In the genomic region with DNA sequence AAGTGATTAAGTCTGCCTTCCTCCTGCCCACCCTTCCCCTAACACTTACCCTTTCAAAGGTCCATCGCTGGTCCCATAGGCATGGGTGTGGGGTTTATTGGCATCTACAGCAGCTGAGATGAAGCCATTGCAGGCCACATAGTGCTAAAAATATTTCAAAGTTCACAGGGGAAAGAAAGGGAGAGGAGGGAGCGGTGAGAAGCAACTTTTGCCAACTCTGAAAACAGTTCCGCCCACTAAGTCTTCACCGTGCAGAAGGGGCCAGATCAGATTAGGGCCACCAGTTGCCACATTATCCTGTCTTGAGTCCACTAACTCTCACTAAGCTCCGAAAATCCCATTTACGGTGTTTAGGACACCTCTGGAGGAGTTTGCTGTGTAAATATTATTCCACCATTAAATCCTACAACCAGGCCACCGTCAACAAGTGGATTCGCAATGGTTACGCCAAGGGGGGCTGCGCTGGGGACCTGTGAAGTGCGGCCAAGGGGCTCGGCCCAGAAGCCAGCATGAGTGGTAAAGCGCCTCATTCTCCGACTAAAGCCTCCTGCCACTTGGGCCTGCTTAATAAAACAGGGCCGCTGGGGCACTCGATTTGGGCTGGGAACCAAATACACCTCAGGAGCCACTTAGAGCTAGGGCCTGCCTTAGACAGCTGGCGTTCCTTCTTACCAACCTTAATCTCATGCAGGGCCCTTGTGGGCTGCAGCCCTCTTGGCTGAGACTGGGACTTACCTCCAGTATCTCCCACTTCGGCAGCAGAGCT, we compare ENCODE assay signal across 15 cellular contexts.
DNase-seq lines count a peak whose midpoint lies in the region; ATAC-seq and TF ChIP-seq lines count a peak whose summit lies in the region.
"Had no signal": no experiment of that assay in that cellular context is flagged by ENCODE, and none has a peak within 500 bp of the region (broad histone marks: within the 10 kb centered on the region; RNA-seq: fewer than 3 reads in every experiment).

No MANE protein-coding gene starts in this region.

- 75 to 83% methylated on average over 14 to 18 of the region's 18 CpGs for WGBS in body of pancreas, 2 donors

- no peak overlapping the region for H3K4me2 ChIP-seq in GM23338

- no peaks in the 10 kb centered on the region for H3K9me3 ChIP-seq in body of pancreas
- no peaks in the 10 kb centered on the region for H3K9me3 ChIP-seq in uterus

- H3K27ac Mint-ChIP-seq in GM23338 = no peak overlapping the region
- H3K27ac Mint-ChIP-seq in activated naive CD4-positive, alpha-beta T cell treated with anti-CD3 and anti-CD28 coated beads, Interleukin-2, amount 50 U/mL, for 72 hours = no peak overlapping the region

- no peaks in the 10 kb centered on the region for H3K79me2 ChIP-seq in GM23338 (replicated peaks; ENCODE audit: insufficient read depth)

- H3K36me3 ChIP-seq in GM23338 (ENCODE audit: insufficient read depth) = 0 out of 2 replicates have a peak, but pooled peaks cover 4% of the 10 kb centered on the region
- H3K36me3 ChIP-seq in body of pancreas (replicated peaks in 1 of 2; ENCODE audit: insufficient read depth in 1 of 2, low read depth in 2 of 2) = no peaks in the 10 kb centered on the region
- no peaks in the 10 kb centered on the region for H3K36me3 ChIP-seq in uterus

- peaks cover 5% of the 10 kb centered on the region; the same call in 2 of the 3 replicates for H3K4me1 Mint-ChIP-seq in GM23338

- H3K4me3 ChIP-seq in GM23338 (no peak overlapping the region), body of pancreas (no peak overlapping the region), uterus (no peak overlapping the region)
- H3K4me3 ChIP-seq: GM12878 had no signal

- TF ChIP-seq POLR2A in body of pancreas (IDR thresholded peaks at IDR 0.05) = no peak
- TF ChIP-seq POLR2A in uterus (IDR thresholded peaks at IDR 0.05) = no peak

- intact Hi-C loops in sciatic nerve (cut with DNase I) = no loop called here
- intact Hi-C loops in body of pancreas (cut with DNase I) = no loop called here
- intact Hi-C loops in uterus (cut with DNase I; ENCODE audit: low total_unique reads) = no loop called here

- H3K27me3 ChIP-seq in GM23338 (ENCODE audit: insufficient read depth) (no peaks in the 10 kb centered on the region), body of pancreas (no peaks in the 10 kb centered on the region), uterus (no peaks in the 10 kb centered on the region)

- peaks cover 5% of the 10 kb centered on the region; the same call in 2 of the 3 replicates for H3K36me3 Mint-ChIP-seq in GM23338 (ENCODE audit: low read depth)
- H3K36me3 Mint-ChIP-seq in activated naive CD4-positive, alpha-beta T cell treated with anti-CD3 and anti-CD28 coated beads, Interleukin-2, amount 50 U/mL, for 72 hours = peaks cover 0 to 4% of the 10 kb centered on the region in 2 donors

- DNase-seq in GM23338 (ENCODE audit: low spot score) (no peak), RPMI7951 (ENCODE audit: low read depth) (peak; percentile 47), islet precursor cell (peak; percentile 48), sciatic nerve (ENCODE audit: low spot score) (no peak), body of pancreas (no peak), uterus (no peak)
- DNase-seq in activated naive CD4-positive, alpha-beta T cell treated with anti-CD3 and anti-CD28 coated beads, Interleukin-2, amount 50 U/mL, for 72 hours (ENCODE audit: low spot score in 2 of 2) = no peak
- DNase-seq: Caco-2, KBM-7, NCI-H2107, NCI-H345, SHP77 treated with DMSO at 0.1 percent for 48 hours had no signal

- no peak for TF ChIP-seq CTCF in GM23338 (conservative IDR thresholded peaks at IDR 0.05; ENCODE audit: low read depth in 2 of 2)
- no peak for TF ChIP-seq CTCF in body of pancreas (IDR thresholded peaks at IDR 0.05)
- no peak for TF ChIP-seq CTCF in uterus (IDR thresholded peaks at IDR 0.05)

- H3K27ac ChIP-seq in GM23338 (ENCODE audit: low read depth) (no peak overlapping the region), body of pancreas (no peak overlapping the region), uterus (no peak overlapping the region)
- H3K27ac ChIP-seq: C4-2B had no signal

- H3F3A ChIP-seq in GM23338 (replicated peaks; ENCODE audit: low read depth) = no peaks in the 10 kb centered on the region

- H3K4me3 Mint-ChIP-seq in GM23338 = no peak overlapping the region

- H3K27me3 Mint-ChIP-seq in GM23338 (ENCODE audit: insufficient read depth, low read depth, poor library complexity) = peaks cover 12% of the 10 kb centered on the region

- H3K4me1 ChIP-seq in GM23338 (ENCODE audit: insufficient read depth) = peaks cover 2% of the 10 kb centered on the region; the same call in 1 of the 2 replicates
- H3K4me1 ChIP-seq in body of pancreas = no peaks in the 10 kb centered on the region
- H3K4me1 ChIP-seq in uterus = no peaks in the 10 kb centered on the region

- H3K9me2 ChIP-seq in GM23338 (ENCODE audit: insufficient read depth) = peaks cover 1% of the 10 kb centered on the region; the same call in 1 of the 2 replicates

- no peaks in the 10 kb centered on the region for H4K20me1 ChIP-seq in GM23338 (replicated peaks; ENCODE audit: insufficient read depth)

- ATAC-seq in GM23338 (no peak), sciatic nerve (peak; percentile 58), body of pancreas (no peak), HG02610 (IDR thresholded peaks at IDR 0.05; ENCODE audit: unreplicated experiment) (no peak)
- no peak for ATAC-seq in activated naive CD4-positive, alpha-beta T cell treated with anti-CD3 and anti-CD28 coated beads, Interleukin-2, amount 50 U/mL, for 72 hours
- ATAC-seq: GM12878 had no signal

- H2AFZ ChIP-seq in GM23338 = peak overlapping the region; percentile 74

- peaks cover 17% of the 10 kb centered on the region for H3K9me3 Mint-ChIP-seq in GM23338
- H3K9me3 Mint-ChIP-seq in activated naive CD4-positive, alpha-beta T cell treated with anti-CD3 and anti-CD28 coated beads, Interleukin-2, amount 50 U/mL, for 72 hours = peaks cover 5 to 12% of the 10 kb centered on the region in 2 donors

TF ChIP-seq in GM23338, 12 proteins besides CTCF, POLR2A, EP300 and RAD21 (continues in another document):
- TF ChIP-seq, protein P1, sequence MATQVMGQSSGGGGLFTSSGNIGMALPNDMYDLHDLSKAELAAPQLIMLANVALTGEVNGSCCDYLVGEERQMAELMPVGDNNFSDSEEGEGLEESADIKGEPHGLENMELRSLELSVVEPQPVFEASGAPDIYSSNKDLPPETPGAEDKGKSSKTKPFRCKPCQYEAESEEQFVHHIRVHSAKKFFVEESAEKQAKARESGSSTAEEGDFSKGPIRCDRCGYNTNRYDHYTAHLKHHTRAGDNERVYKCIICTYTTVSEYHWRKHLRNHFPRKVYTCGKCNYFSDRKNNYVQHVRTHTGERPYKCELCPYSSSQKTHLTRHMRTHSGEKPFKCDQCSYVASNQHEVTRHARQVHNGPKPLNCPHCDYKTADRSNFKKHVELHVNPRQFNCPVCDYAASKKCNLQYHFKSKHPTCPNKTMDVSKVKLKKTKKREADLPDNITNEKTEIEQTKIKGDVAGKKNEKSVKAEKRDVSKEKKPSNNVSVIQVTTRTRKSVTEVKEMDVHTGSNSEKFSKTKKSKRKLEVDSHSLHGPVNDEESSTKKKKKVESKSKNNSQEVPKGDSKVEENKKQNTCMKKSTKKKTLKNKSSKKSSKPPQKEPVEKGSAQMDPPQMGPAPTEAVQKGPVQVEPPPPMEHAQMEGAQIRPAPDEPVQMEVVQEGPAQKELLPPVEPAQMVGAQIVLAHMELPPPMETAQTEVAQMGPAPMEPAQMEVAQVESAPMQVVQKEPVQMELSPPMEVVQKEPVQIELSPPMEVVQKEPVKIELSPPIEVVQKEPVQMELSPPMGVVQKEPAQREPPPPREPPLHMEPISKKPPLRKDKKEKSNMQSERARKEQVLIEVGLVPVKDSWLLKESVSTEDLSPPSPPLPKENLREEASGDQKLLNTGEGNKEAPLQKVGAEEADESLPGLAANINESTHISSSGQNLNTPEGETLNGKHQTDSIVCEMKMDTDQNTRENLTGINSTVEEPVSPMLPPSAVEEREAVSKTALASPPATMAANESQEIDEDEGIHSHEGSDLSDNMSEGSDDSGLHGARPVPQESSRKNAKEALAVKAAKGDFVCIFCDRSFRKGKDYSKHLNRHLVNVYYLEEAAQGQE (IDR thresholded peaks at IDR 0.05; ENCODE audit: unreplicated experiment) = no peak

Comparison
In these comparisons a context has a peak if more than half of its experiments do, and no peak if none do; other contexts are left out.
1. DNase-seq: peak in RPMI7951 (single experiment) and islet precursor cell (single experiment); none in GM23338 (single experiment), sciatic nerve (single experiment), body of pancreas (0 of 4), uterus (0 of 2) and activated naive CD4-positive, alpha-beta T cell treated with anti-CD3 and anti-CD28 coated beads, Interleukin-2, amount 50 U/mL, for 72 hours (0 of 2).